ENCODE assay signal across 14 cellular contexts in genomic region chrX:124010157-124010556, GRCh38. TPM values are rescaled to one million over a fixed set of nuclear protein-coding genes. Genes with fewer than 3 reads are reported as not detected.
DNase-seq lines count a peak whose midpoint lies in the region; ATAC-seq and TF ChIP-seq lines count a peak whose summit lies in the region.
"Had no signal": no experiment of that assay in that cellular context is flagged by ENCODE, and none has a peak within 500 bp of the region (broad histone marks: within the 10 kb centered on the region; RNA-seq: fewer than 3 reads in every experiment).

No MANE protein-coding gene starts in this region.

- H3K4me1 Mint-ChIP-seq in activated T-cell treated with anti-CD3 and anti-CD28 coated beads, Interleukin-2, amount 50 U/mL, for 72 hours (ENCODE audit: low read depth): peaks cover 40% of the 10 kb centered on the region
- H3K4me1 Mint-ChIP-seq in WTC11: peaks cover 28% of the 10 kb centered on the region
- H3K4me1 Mint-ChIP-seq in stimulated activated memory B cell treated with anti-CD40 and anti-IgM and Interleukin-4, amounts not matched to agents 10 μg/mL and 1 μg/mL and 100 μg/mL, for 72 hours: peaks cover 65% of the 10 kb centered on the region

- peak; percentile 81 to 85 for ATAC-seq in activated T-cell treated with anti-CD3 and anti-CD28 coated beads, Interleukin-2, amount 50 U/mL, for 72 hours (replicated peaks in 1 of 2)
- ATAC-seq in HG02852 (IDR thresholded peaks at IDR 0.05; ENCODE audit: unreplicated experiment) (peak; percentile 75), WTC11 (no peak)
- no peak for ATAC-seq in stimulated activated memory B cell treated with anti-CD40 and anti-IgM and Interleukin-4, amounts not matched to agents 10 μg/mL and 1 μg/mL and 100 μg/mL, for 72 hours

- no peaks in the 10 kb centered on the region for H3K9me3 Mint-ChIP-seq in activated T-cell treated with anti-CD3 and anti-CD28 coated beads, Interleukin-2, amount 50 U/mL, for 72 hours
- 0 out of 2 replicates have a peak, but pooled peaks cover 4% of the 10 kb centered on the region for H3K9me3 Mint-ChIP-seq in WTC11
- H3K9me3 Mint-ChIP-seq in stimulated activated memory B cell treated with anti-CD40 and anti-IgM and Interleukin-4, amounts not matched to agents 10 μg/mL and 1 μg/mL and 100 μg/mL, for 72 hours: no peaks in the 10 kb centered on the region
- H3K9me3 Mint-ChIP-seq: T-helper 1 cell treated with Interleukin-12 subunit alpha and Interleukin-12 subunit beta and Interleukin-4 antibody, amounts not matched to agents 30 μg/mL and 1 μg/mL, for 36 hours had no signal

- POLR2A ChIA-PET in WTC11 (lab: Charles Lee): no interaction called here

- H3K27me3 Mint-ChIP-seq in activated T-cell treated with anti-CD3 and anti-CD28 coated beads, Interleukin-2, amount 50 U/mL, for 72 hours (ENCODE audit: low read depth): peaks cover 9% of the 10 kb centered on the region
- H3K27me3 Mint-ChIP-seq in WTC11 (ENCODE audit: low read depth): no peaks in the 10 kb centered on the region
- no peaks in the 10 kb centered on the region for H3K27me3 Mint-ChIP-seq in stimulated activated memory B cell treated with anti-CD40 and anti-IgM and Interleukin-4, amounts not matched to agents 10 μg/mL and 1 μg/mL and 100 μg/mL, for 72 hours
- H3K27me3 Mint-ChIP-seq: naive B cell had no signal

- CTCF ChIA-PET in WTC11 (lab: Charles Lee): no interaction called here

- H3K27ac Mint-ChIP-seq in activated T-cell treated with anti-CD3 and anti-CD28 coated beads, Interleukin-2, amount 50 U/mL, for 72 hours: no peak overlapping the region
- peak overlapping the region; percentile 65; the same call in 1 of the 2 replicates for H3K27ac Mint-ChIP-seq in WTC11
- peak overlapping the region; percentile 72 for H3K27ac Mint-ChIP-seq in stimulated activated memory B cell treated with anti-CD40 and anti-IgM and Interleukin-4, amounts not matched to agents 10 μg/mL and 1 μg/mL and 100 μg/mL, for 72 hours
- H3K27ac Mint-ChIP-seq: T-helper 1 cell treated with Interleukin-12 subunit alpha and Interleukin-12 subunit beta and Interleukin-4 antibody, amounts not matched to agents 30 μg/mL and 1 μg/mL, for 36 hours had no signal

- H3K4me3 Mint-ChIP-seq in activated T-cell treated with anti-CD3 and anti-CD28 coated beads, Interleukin-2, amount 50 U/mL, for 72 hours: peak overlapping the region; percentile 40 to 60
- H3K4me3 Mint-ChIP-seq in WTC11: no peak overlapping the region
- H3K4me3 Mint-ChIP-seq in stimulated activated memory B cell treated with anti-CD40 and anti-IgM and Interleukin-4, amounts not matched to agents 10 μg/mL and 1 μg/mL and 100 μg/mL, for 72 hours: peak overlapping the region; percentile 53
- H3K4me3 Mint-ChIP-seq: T-helper 1 cell treated with Interleukin-12 subunit alpha and Interleukin-12 subunit beta and Interleukin-4 antibody, amounts not matched to agents 30 μg/mL and 1 μg/mL, for 36 hours had no signal

- no peak for DNase-seq in activated T-cell treated with anti-CD3 and anti-CD28 coated beads, Interleukin-2, amount 50 U/mL, for 72 hours
- no peak for DNase-seq in activated T-cell treated with anti-CD3 and anti-CD28 coated beads, Interleukin-2, amount 50 U/mL, for 48 hours
- DNase-seq in WTC11 (ENCODE audit: low spot score) (no peak), NCI-H187 (lab: John Stamatoyannopoulos, UW) (no peak), HK-2 (ENCODE audit: unreplicated experiment) (no peak), NCI-H748 treated with DMSO at 0.1 percent for 48 hours (lab: John Stamatoyannopoulos, UW) (no peak)
- DNase-seq: effector CD8-positive, alpha-beta T cell; H7; Karpas-422; naive B cell; NCI-H82 had no signal

- no peaks in the 10 kb centered on the region for H3K36me3 Mint-ChIP-seq in activated T-cell treated with anti-CD3 and anti-CD28 coated beads, Interleukin-2, amount 50 U/mL, for 72 hours (ENCODE audit: insufficient read depth in 2 of 2)
- H3K36me3 Mint-ChIP-seq in WTC11: peaks cover 9% of the 10 kb centered on the region
- peaks cover 4% of the 10 kb centered on the region for H3K36me3 Mint-ChIP-seq in stimulated activated memory B cell treated with anti-CD40 and anti-IgM and Interleukin-4, amounts not matched to agents 10 μg/mL and 1 μg/mL and 100 μg/mL, for 72 hours

- no peak for TF ChIP-seq CTCF in WTC11 (IDR thresholded peaks at IDR 0.05)

TF ChIP-seq in WTC11, 78 proteins besides CTCF, POLR2A, EP300 and RAD21:
- TF ChIP-seq, protein P1, sequence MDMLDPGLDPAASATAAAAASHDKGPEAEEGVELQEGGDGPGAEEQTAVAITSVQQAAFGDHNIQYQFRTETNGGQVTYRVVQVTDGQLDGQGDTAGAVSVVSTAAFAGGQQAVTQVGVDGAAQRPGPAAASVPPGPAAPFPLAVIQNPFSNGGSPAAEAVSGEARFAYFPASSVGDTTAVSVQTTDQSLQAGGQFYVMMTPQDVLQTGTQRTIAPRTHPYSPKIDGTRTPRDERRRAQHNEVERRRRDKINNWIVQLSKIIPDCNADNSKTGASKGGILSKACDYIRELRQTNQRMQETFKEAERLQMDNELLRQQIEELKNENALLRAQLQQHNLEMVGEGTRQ (CRISPR knock-in tag; IDR thresholded peaks at IDR 0.05): no peak
- TF ChIP-seq PRRX2 (CRISPR knock-in tag; IDR thresholded peaks at IDR 0.05): no peak

RNA-seq across cellular contexts. Expression of gene STAG2, which starts 48.7 kb away (rescaled TPM):
- total RNA-seq in activated T-cell treated with anti-CD3 and anti-CD28 coated beads, Interleukin-2, amount 50 U/mL, for 72 hours: 10 to 100 TPM; 82.1 to 89.5 TPM
- 68.2 to 70.5 TPM (median 69.0 TPM) in 3 replicates for total RNA-seq in WTC11 (2021)

Comparison
In these comparisons a context has a peak if more than half of its experiments do, and no peak if none do; other contexts are left out.
1. ATAC-seq: peak in activated T-cell treated with anti-CD3 and anti-CD28 coated beads, Interleukin-2, amount 50 U/mL, for 72 hours (2 of 2) and HG02852 (single experiment); none in WTC11 (single experiment) and stimulated activated memory B cell treated with anti-CD40 and anti-IgM and Interleukin-4, amounts not matched to agents 10 μg/mL and 1 μg/mL and 100 μg/mL, for 72 hours (single experiment).